Comparison of ENCODE assay signal across 10 cellular contexts in the genomic region with DNA sequence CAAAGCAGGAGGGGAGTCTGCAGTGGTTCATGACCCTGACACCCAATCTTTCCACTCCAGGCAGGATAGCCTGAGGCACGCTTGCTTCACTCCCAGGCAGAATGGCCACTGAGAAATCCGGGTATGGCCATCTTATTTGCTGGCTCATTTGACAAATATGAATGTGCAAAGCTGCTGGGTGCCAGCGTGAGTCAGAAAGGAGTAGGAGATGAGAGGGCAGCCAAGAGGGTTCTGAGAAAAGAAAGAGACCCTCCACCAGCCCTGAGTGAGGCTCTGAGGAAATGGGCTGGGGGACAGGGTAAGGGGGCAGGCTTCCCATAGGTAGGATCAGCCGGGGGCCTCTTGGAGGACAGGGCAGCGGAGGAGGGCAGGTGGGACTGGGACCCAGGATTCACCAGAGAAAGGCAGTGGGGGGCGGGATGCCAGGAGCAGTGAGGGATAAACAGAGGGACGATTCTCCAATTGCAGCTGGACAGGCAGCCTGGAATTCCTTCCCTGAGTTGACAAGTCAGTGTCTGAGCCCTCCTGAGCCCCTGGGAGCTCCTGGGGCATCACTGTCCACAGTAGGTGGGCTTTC.
A peak's percentile ranks its signal among the peaks of the same experiment; 100 is the strongest.
DNase-seq lines count a peak whose midpoint lies in the region; ATAC-seq and TF ChIP-seq lines count a peak whose summit lies in the region.
"Had no signal": no experiment of that assay in that cellular context is flagged by ENCODE, and none has a peak within 500 bp of the region (broad histone marks: within the 10 kb centered on the region; RNA-seq: fewer than 3 reads in every experiment).

No MANE protein-coding gene starts in this region.

- no peaks in the 10 kb centered on the region for H3K36me3 ChIP-seq in RWPE2 (ENCODE audit: low read depth)

- H3K9me3 ChIP-seq in RWPE2 (ENCODE audit: severe bottlenecking), result no peaks in the 10 kb centered on the region

- H3K27ac ChIP-seq in RWPE2 (ENCODE audit: poor library complexity, severe bottlenecking), result peak overlapping the region; percentile 81

- ATAC-seq in RWPE2 (ENCODE audit: low read depth), result peak; percentile 80
- no peak for ATAC-seq in HG03378 (IDR thresholded peaks at IDR 0.05; ENCODE audit: unreplicated experiment)

- DNase-seq in EL (peak; percentile 95), RWPE2 (ENCODE audit: low spot score) (no peak), fibroblast of pulmonary artery (ENCODE audit: low read depth) (peak; percentile 50), skeletal muscle cell (ENCODE audit: low read depth) (peak; percentile 51)
- DNase-seq in stimulated activated CD4-positive, alpha-beta T cell treated with anti-CD3 and anti-CD28 coated beads, Interleukin-15, amount 100 ng/mL, for 24 hours, result no peak
- DNase-seq in activated CD8-positive, alpha-beta memory T cell treated with anti-CD3 and anti-CD28 coated beads, Interleukin-2, amount 50 U/mL, for 4 hours, result no peak
- no peak for DNase-seq in activated CD4-positive, CD25-positive, alpha-beta regulatory T cell treated with anti-CD3 and anti-CD28 coated beads, Interleukin-2, amount 50 U/mL, for 72 hours
- DNase-seq: erythroblast, NCI-H1105 had no signal

- H3K27me3 ChIP-seq in RWPE2 (ENCODE audit: insufficient read depth, poor library complexity, severe bottlenecking), result no peaks in the 10 kb centered on the region

- H3K4me1 ChIP-seq in RWPE2 (ENCODE audit: insufficient read depth, poor library complexity, severe bottlenecking), result peaks cover 41% of the 10 kb centered on the region

- TF ChIP-seq CTCF in RWPE2 (IDR thresholded peaks at IDR 0.05; ENCODE audit: poor library complexity, severe bottlenecking) (no peak), fibroblast of pulmonary artery (IDR thresholded peaks at IDR 0.05; ENCODE audit: low read length, missing control alignments) (no peak)

- no peak overlapping the region for H3K4me3 ChIP-seq in RWPE2 (ENCODE audit: severe bottlenecking)
- no peak overlapping the region for H3K4me3 ChIP-seq in fibroblast of pulmonary artery (replicated peaks; ENCODE audit: low read depth, low read length)
- no peak overlapping the region for H3K4me3 ChIP-seq in skeletal muscle cell (ENCODE audit: low read depth, low read length)

Comparison
In these comparisons a context has a peak if more than half of its experiments do, and no peak if none do; other contexts are left out.
1. DNase-seq: peak in EL (single experiment), fibroblast of pulmonary artery (single experiment) and skeletal muscle cell (single experiment); none in RWPE2 (single experiment), stimulated activated CD4-positive, alpha-beta T cell treated with anti-CD3 and anti-CD28 coated beads, Interleukin-15, amount 100 ng/mL, for 24 hours (single experiment), activated CD8-positive, alpha-beta memory T cell treated with anti-CD3 and anti-CD28 coated beads, Interleukin-2, amount 50 U/mL, for 4 hours (single experiment) and activated CD4-positive, CD25-positive, alpha-beta regulatory T cell treated with anti-CD3 and anti-CD28 coated beads, Interleukin-2, amount 50 U/mL, for 72 hours (single experiment).